In genomic region chr2:48356701-48357322, GRCh38 we compare ENCODE assay signal across 8 cellular contexts. TPM values are rescaled to one million over a fixed set of nuclear protein-coding genes. Genes with fewer than 3 reads are reported as not detected.
DNase-seq lines count a peak whose midpoint lies in the region; ATAC-seq, FAIRE-seq and TF ChIP-seq lines count a peak whose summit lies in the region.

No MANE protein-coding gene starts in this region.

- no peak overlapping the region for H4K8ac ChIP-seq in mesendoderm (ENCODE audit: low read depth, low read length)

- no peak overlapping the region for H3K23ac ChIP-seq in mesendoderm (ENCODE audit: low read length)

- no peaks in the 10 kb centered on the region for H3K36me3 ChIP-seq in mesendoderm (ENCODE audit: control insufficient read depth, insufficient read depth, low read length)

- peak in 3 of 10 experiments; percentile 5 to 32 (median 27) for DNase-seq in CD4-positive, alpha-beta T cell
- peak; percentile 4 for DNase-seq in GM19239 (ENCODE audit: insufficient read length, low spot score)
- DNase-seq in T-helper 17 cell = no peak
- DNase-seq in mesothelial cell of epicardium (ENCODE audit: low spot score in 2 of 2, unreplicated experiment in 2 of 2) = no peak
- DNase-seq in mesendoderm = no peak
- DNase-seq in stimulated activated CD4-positive, alpha-beta T cell treated with anti-CD3 and anti-CD28 coated beads, Interleukin-4, amount 100 ng/mL, for 1 hour = no peak
- DNase-seq in COLO668 (lab: John Stamatoyannopoulos, UW; ENCODE audit: unreplicated experiment) = no peak

- POLR2A ChIA-PET in CD4-positive, alpha-beta T cell (lab: Charles Lee) = no interaction called here

- no peak overlapping the region for H2BK5ac ChIP-seq in mesendoderm (ENCODE audit: low read length)

- TF ChIP-seq CTCF in CD4-positive, alpha-beta T cell (IDR thresholded peaks at IDR 0.05) = no peak
- TF ChIP-seq CTCF in mesothelial cell of epicardium (IDR thresholded peaks at IDR 0.05; ENCODE audit: unreplicated experiment) = no peak

- peak overlapping the region; percentile 72 for H3K27ac Mint-ChIP-seq in CD4-positive, alpha-beta T cell
- H3K27ac Mint-ChIP-seq in T-helper 17 cell (peak overlapping the region; percentile 93), mesothelial cell of epicardium (peak overlapping the region; percentile 82)

- no peaks in the 10 kb centered on the region for H3K9me3 ChIP-seq in CD4-positive, alpha-beta T cell (ENCODE audit: control insufficient read depth, low read length)
- H3K9me3 ChIP-seq in T-helper 17 cell (ENCODE audit: control insufficient read depth, low read length, poor library complexity, severe bottlenecking) = no peaks in the 10 kb centered on the region

- peaks cover 70% of the 10 kb centered on the region for H3K4me1 Mint-ChIP-seq in CD4-positive, alpha-beta T cell (ENCODE audit: low read depth)
- H3K4me1 Mint-ChIP-seq in T-helper 17 cell (peaks cover 42% of the 10 kb centered on the region), mesothelial cell of epicardium (peaks cover 12% of the 10 kb centered on the region)

- H3K56ac ChIP-seq in mesendoderm (ENCODE audit: low read length) = no peak overlapping the region

- peak overlapping the region; percentile 75 for H3K4me3 Mint-ChIP-seq in CD4-positive, alpha-beta T cell
- peak overlapping the region; percentile 67 for H3K4me3 Mint-ChIP-seq in T-helper 17 cell
- H3K4me3 Mint-ChIP-seq in mesothelial cell of epicardium = no peak overlapping the region

- H3K4me2 ChIP-seq in mesendoderm (ENCODE audit: low read length) = no peak overlapping the region

- peak; percentile 92 for ATAC-seq in CD4-positive, alpha-beta T cell (ENCODE audit: poor library complexity)
- ATAC-seq in HG03442 (IDR thresholded peaks at IDR 0.05; ENCODE audit: unreplicated experiment) = peak; percentile 61
- ATAC-seq in T-helper 17 cell = peak; percentile 91

- no peak overlapping the region for H2BK15ac ChIP-seq in mesendoderm (replicated peaks; ENCODE audit: low read depth)

- intact Hi-C loops in CD4-positive, alpha-beta T cell (cut with DNase I, micrococcal nuclease) = loop anchor here in 1 of 2 experiments (1.0 kb wide), 1 partner anchor 63 kb away; no protein-coding TSS in a partner anchor

- H3K27me3 ChIP-seq in CD4-positive, alpha-beta T cell (ENCODE audit: control insufficient read depth, insufficient read depth, low read length) = no peaks in the 10 kb centered on the region
- no peaks in the 10 kb centered on the region for H3K27me3 ChIP-seq in mesendoderm (ENCODE audit: insufficient read depth, low read length, poor library complexity)

- no peak overlapping the region for H4K5ac ChIP-seq in mesendoderm (ENCODE audit: low read length)

- peaks cover 57% of the 10 kb centered on the region for H3K36me3 Mint-ChIP-seq in CD4-positive, alpha-beta T cell (ENCODE audit: low read depth)
- peaks cover 3% of the 10 kb centered on the region for H3K36me3 Mint-ChIP-seq in T-helper 17 cell (ENCODE audit: low read depth)
- H3K36me3 Mint-ChIP-seq in mesothelial cell of epicardium = peaks cover 7% of the 10 kb centered on the region

- WGBS in mesendoderm (ENCODE audit: extremely low coverage, insufficient coverage, low lambda C conversion rate) = no CpG with 5 or more reads among the region's 5 CpGs

- H3K79me1 ChIP-seq in mesendoderm (ENCODE audit: low read length) = no peaks in the 10 kb centered on the region

- H3K27ac ChIP-seq in CD4-positive, alpha-beta T cell (ENCODE audit: low read depth, low read length) = peak overlapping the region; percentile 70
- H3K27ac ChIP-seq in mesendoderm (ENCODE audit: low read depth, low read length) = no peak overlapping the region

- H3K4me1 ChIP-seq in mesendoderm (ENCODE audit: control insufficient read depth, low read depth, low read length) = no peaks in the 10 kb centered on the region

- no peak overlapping the region for H3K18ac ChIP-seq in mesendoderm (ENCODE audit: low read length)

- FAIRE-seq in GM19239 (lab: Jason Lieb, UNC) = peak; percentile 89

- no peak overlapping the region for H3K9ac ChIP-seq in mesendoderm (ENCODE audit: low read length)

- no peak overlapping the region for H3K4me3 ChIP-seq in mesendoderm (ENCODE audit: low read length)

- H3K4ac ChIP-seq in mesendoderm (ENCODE audit: low read depth, low read length) = no peak overlapping the region

- H3K27me3 Mint-ChIP-seq in CD4-positive, alpha-beta T cell = no peaks in the 10 kb centered on the region
- no peaks in the 10 kb centered on the region for H3K27me3 Mint-ChIP-seq in T-helper 17 cell
- no peaks in the 10 kb centered on the region for H3K27me3 Mint-ChIP-seq in mesothelial cell of epicardium (ENCODE audit: low read depth)

- H3K79me2 ChIP-seq in mesendoderm (ENCODE audit: control insufficient read depth, insufficient read depth, low read length) = no peaks in the 10 kb centered on the region

- no peak overlapping the region for H2AK5ac ChIP-seq in mesendoderm (ENCODE audit: low read length)

- CTCF ChIA-PET in CD4-positive, alpha-beta T cell (lab: Charles Lee) = interaction anchor here (1.1 kb wide), 1 partner anchor 25 kb away, joined by 3 read pairs; no protein-coding TSS in a partner anchor

- H2BK120ac ChIP-seq in mesendoderm (ENCODE audit: low read depth, low read length) = no peak overlapping the region

- H3K9me3 Mint-ChIP-seq in CD4-positive, alpha-beta T cell = no peaks in the 10 kb centered on the region
- H3K9me3 Mint-ChIP-seq in mesothelial cell of epicardium = peaks cover 13% of the 10 kb centered on the region

RNA-seq across cellular contexts. Expression of gene FOXN2, which starts 42.3 kb away (rescaled TPM):
- 10 to 100 TPM; 55.5 to 56.8 TPM for total RNA-seq in CD4-positive, alpha-beta T cell
- total RNA-seq in T-helper 17 cell = 10 to 100 TPM; 55.0 to 58.7 TPM
- 10.1 to 12.9 TPM (median 12.8 TPM) in 3 replicates for total RNA-seq in mesothelial cell of epicardium
- 8.6 TPM for polyA plus RNA-seq in mesendoderm (2013, experiment 1 of 2)
- 8.7 TPM for polyA plus RNA-seq in mesendoderm (2013, experiment 2 of 2)
